ENCODE assay signal across 8 cellular contexts in the genomic region with DNA sequence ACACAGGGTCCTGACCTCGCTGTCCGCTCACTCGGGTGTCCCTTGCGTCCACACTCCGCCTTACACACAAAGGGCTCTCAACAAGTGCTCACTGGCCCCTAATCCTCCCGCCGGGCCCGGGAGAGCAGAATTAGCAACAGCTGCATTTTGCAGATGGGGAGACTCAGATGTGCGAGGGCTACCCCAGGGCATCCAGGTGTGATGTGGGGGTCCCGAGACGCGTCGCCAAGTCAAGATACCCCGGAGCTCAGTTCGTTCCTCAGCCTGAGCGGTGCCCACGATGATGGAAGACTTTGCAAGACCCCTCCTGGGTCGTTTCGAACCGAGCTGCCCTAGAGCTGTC. TPM values are rescaled to one million over a fixed set of nuclear protein-coding genes. Genes with fewer than 3 reads are reported as not detected.
DNase-seq lines count a peak whose midpoint lies in the region; ATAC-seq and TF ChIP-seq lines count a peak whose summit lies in the region.

No MANE protein-coding gene starts in this region.

- H3K9me3 Mint-ChIP-seq in IgD-negative memory B cell = peaks cover 0 to 11% (median 5%) of the 10 kb centered on the region in 3 donors
- H3K9me3 Mint-ChIP-seq in natural killer cell treated with Interleukin-12 subunit alpha and Interleukin-12 subunit beta and Interleukin-15 and Interleukin-18, amount 100 ng/mL, for 72 hours = peaks cover 7% of the 10 kb centered on the region

- peaks cover 3 to 4% of the 10 kb centered on the region in 2 donors for H3K27me3 ChIP-seq in duodenal mucosa (ENCODE audit: control insufficient read depth in 1 of 2, insufficient read depth in 2 of 2, low read length in 2 of 2)

- CTCF ChIA-PET in AG04449 (lab: Yijun Ruan, JAX) = interaction anchor here (1.2 to 3.1 kb wide), 2 partner anchors 10 to 308 kb away, joined by 6 to 10 read pairs; no protein-coding TSS in a partner anchor

- H3K4me1 ChIP-seq in duodenal mucosa (ENCODE audit: control insufficient read depth in 1 of 2, insufficient read depth in 2 of 2, low read length in 2 of 2) = peaks cover 8 to 16% of the 10 kb centered on the region in 2 donors

- H3K4me3 ChIP-seq in AG04449 (ENCODE audit: low read depth, low read length) = peak overlapping the region; percentile 61
- H3K4me3 ChIP-seq in duodenal mucosa (ENCODE audit: low read depth in 1 of 2, low read length in 2 of 2) = peak overlapping the region; percentile 79

- H3K4me1 Mint-ChIP-seq in IgD-negative memory B cell = peaks cover 0 to 22% (median 5%) of the 10 kb centered on the region in 3 donors
- peaks cover 16 to 17% of the 10 kb centered on the region in 2 donors for H3K4me1 Mint-ChIP-seq in natural killer cell treated with Interleukin-12 subunit alpha and Interleukin-12 subunit beta and Interleukin-15 and Interleukin-18, amount 100 ng/mL, for 72 hours (ENCODE audit: low read depth in 2 of 2)

- POLR2A ChIA-PET in AG04449 (lab: Yijun Ruan, JAX) = no interaction called here

- TF ChIP-seq CTCF in AG04449 (IDR thresholded peaks at IDR 0.05; ENCODE audit: insufficient read depth, low read length, missing control alignments) = no peak

- H3K27me3 Mint-ChIP-seq in IgD-negative memory B cell = peaks cover 13% of the 10 kb centered on the region
- H3K27me3 Mint-ChIP-seq in natural killer cell treated with Interleukin-12 subunit alpha and Interleukin-12 subunit beta and Interleukin-15 and Interleukin-18, amount 100 ng/mL, for 72 hours = peaks cover 0 to 9% of the 10 kb centered on the region in 2 donors

- DNase-seq in AG04449 (ENCODE audit: low read depth, low spot score) = no peak
- DNase-seq in natural killer cell treated with Interleukin-12 subunit alpha and Interleukin-12 subunit beta and Interleukin-15 and Interleukin-18, amount 100 ng/mL, for 72 hours (ENCODE audit: low spot score) = no peak
- no peak for DNase-seq in COLO829 (ENCODE audit: low spot score)
- DNase-seq in NCI-H187 treated with DMSO at 0.1 percent for 48 hours (lab: John Stamatoyannopoulos, UW) = no peak
- DNase-seq in cortex of kidney (lab: John Stamatoyannopoulos, UW) = no peak

- no peaks in the 10 kb centered on the region for H3K9me3 ChIP-seq in duodenal mucosa (ENCODE audit: control insufficient read depth in 1 of 2, low read length in 2 of 2)

- H3K27ac Mint-ChIP-seq in IgD-negative memory B cell = no peak overlapping the region
- H3K27ac Mint-ChIP-seq in natural killer cell treated with Interleukin-12 subunit alpha and Interleukin-12 subunit beta and Interleukin-15 and Interleukin-18, amount 100 ng/mL, for 72 hours = peak overlapping the region; percentile 76 to 89

- H3K27ac ChIP-seq in duodenal mucosa (ENCODE audit: low read depth, low read length) = no peak overlapping the region

- H3K4me3 Mint-ChIP-seq in IgD-negative memory B cell = peak overlapping the region; percentile 85 to 96 (median 92)
- H3K4me3 Mint-ChIP-seq in natural killer cell treated with Interleukin-12 subunit alpha and Interleukin-12 subunit beta and Interleukin-15 and Interleukin-18, amount 100 ng/mL, for 72 hours = peak overlapping the region; percentile 92

- H3K36me3 Mint-ChIP-seq in IgD-negative memory B cell = no peaks in the 10 kb centered on the region
- peaks cover 13% of the 10 kb centered on the region for H3K36me3 Mint-ChIP-seq in natural killer cell treated with Interleukin-12 subunit alpha and Interleukin-12 subunit beta and Interleukin-15 and Interleukin-18, amount 100 ng/mL, for 72 hours

- H3K9ac ChIP-seq in duodenal mucosa (ENCODE audit: low read depth in 1 of 2, low read length in 2 of 2) = peak overlapping the region; percentile 44 to 83

- ATAC-seq in natural killer cell treated with Interleukin-12 subunit alpha and Interleukin-12 subunit beta and Interleukin-15 and Interleukin-18, amount 100 ng/mL, for 72 hours = no peak
- no peak for ATAC-seq in HG03439 (IDR thresholded peaks at IDR 0.05; ENCODE audit: unreplicated experiment)

- H3K36me3 ChIP-seq in duodenal mucosa (ENCODE audit: control insufficient read depth in 1 of 2, insufficient read depth in 2 of 2, low read length in 2 of 2) = no peaks in the 10 kb centered on the region

RNA-seq across cellular contexts. Expression of gene WNT7A, which starts 14.9 kb away (rescaled TPM):
- polyA plus RNA-seq in IgD-negative memory B cell = 0.23 TPM
- total RNA-seq in natural killer cell treated with Interleukin-12 subunit alpha and Interleukin-12 subunit beta and Interleukin-15 and Interleukin-18, amount 100 ng/mL, for 72 hours = not detected

Comparison
In these comparisons a context has a peak if more than half of its experiments do, and no peak if none do; other contexts are left out.
1. H3K27ac Mint-ChIP-seq: peak in natural killer cell treated with Interleukin-12 subunit alpha and Interleukin-12 subunit beta and Interleukin-15 and Interleukin-18, amount 100 ng/mL, for 72 hours (2 of 2); none in IgD-negative memory B cell (0 of 3).